In the genomic region with DNA sequence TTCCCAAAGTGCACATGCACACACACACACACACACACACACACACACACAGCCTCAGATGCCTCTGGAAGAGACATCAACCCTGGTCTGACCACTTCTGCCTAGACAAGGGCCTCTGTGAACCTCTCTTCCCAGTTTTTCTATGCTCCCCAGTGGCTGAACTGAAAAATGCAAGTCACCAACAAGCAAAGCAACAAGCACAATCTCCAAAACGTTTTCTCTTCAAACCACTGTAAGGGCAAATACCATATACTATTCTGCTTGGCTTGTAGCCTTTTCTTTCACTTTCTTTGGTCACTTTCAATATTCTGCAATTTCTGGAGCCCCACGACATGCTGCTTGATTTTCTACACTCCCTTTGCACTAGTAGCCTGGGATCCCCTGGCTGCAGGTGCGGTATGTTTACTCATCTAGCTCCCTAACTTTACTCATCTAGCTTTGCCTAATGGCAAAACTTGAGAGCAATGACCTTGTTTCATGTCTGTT, we compare ENCODE assay signal across 9 cellular contexts.
DNase-seq lines count a peak whose midpoint lies in the region; ATAC-seq and TF ChIP-seq lines count a peak whose summit lies in the region.
"Had no signal": no experiment of that assay in that cellular context is flagged by ENCODE, and none has a peak within 500 bp of the region (broad histone marks: within the 10 kb centered on the region; RNA-seq: fewer than 3 reads in every experiment).

No MANE protein-coding gene starts in this region.

- intact Hi-C loops in Calu3 (cut with micrococcal nuclease; ENCODE audit: unreplicated experiment), result no loop called here

- H3K9ac ChIP-seq in skeletal muscle tissue (ENCODE audit: low read depth in 1 of 3, low read length in 3 of 3), result no peak overlapping the region

- no peak overlapping the region for H3K27ac Mint-ChIP-seq in Calu3 (ENCODE audit: unreplicated experiment)
- H3K27ac Mint-ChIP-seq: naive B cell had no signal

- H3K27me3 Mint-ChIP-seq in Calu3 (ENCODE audit: unreplicated experiment), result no peaks in the 10 kb centered on the region
- H3K27me3 Mint-ChIP-seq: naive B cell had no signal

- CTCF ChIA-PET in Calu3 (lab: Charles Lee), result interaction anchor here (0.6 to 1.6 kb wide), 5 partner anchors 35 to 88 kb away, joined by 3 to 8 read pairs (median 4); no protein-coding TSS in a partner anchor

- H3K9me3 ChIP-seq in skeletal muscle tissue (ENCODE audit: control insufficient read depth in 3 of 3, low read length in 3 of 3), result no peaks in the 10 kb centered on the region

- H3K4me3 Mint-ChIP-seq in Calu3 (ENCODE audit: low read depth, unreplicated experiment), result peak overlapping the region; percentile 0
- H3K4me3 Mint-ChIP-seq: naive B cell had no signal

- H3K27me3 ChIP-seq in skeletal muscle tissue (ENCODE audit: control insufficient read depth in 3 of 3, insufficient read depth in 3 of 3, low read length in 3 of 3), result no peaks in the 10 kb centered on the region

- peaks cover 44% of the 10 kb centered on the region for H3K4me1 Mint-ChIP-seq in Calu3 (ENCODE audit: low read depth, unreplicated experiment)
- H3K4me1 Mint-ChIP-seq: naive B cell had no signal

- H3K4me3 ChIP-seq in fibroblast of villous mesenchyme (ENCODE audit: low read depth, low read length) (no peak overlapping the region), skeletal muscle tissue (ENCODE audit: low read length in 3 of 3) (no peak overlapping the region)

- H3K36me3 ChIP-seq in skeletal muscle tissue (ENCODE audit: control insufficient read depth in 3 of 3, insufficient read depth in 3 of 3, low read length in 3 of 3), result peaks cover 0 to 2% (median 0%) of the 10 kb centered on the region in 3 donors

- peak; percentile 45 for ATAC-seq in GM19043 (IDR thresholded peaks at IDR 0.05; ENCODE audit: low read depth, unreplicated experiment)
- peak; percentile 43 for ATAC-seq in HG03139 (IDR thresholded peaks at IDR 0.05; ENCODE audit: unreplicated experiment)

- H3K36me3 Mint-ChIP-seq in Calu3 (ENCODE audit: insufficient read depth, unreplicated experiment), result peaks cover 5% of the 10 kb centered on the region
- H3K36me3 Mint-ChIP-seq: naive B cell had no signal

- DNase-seq in Calu3, result peak; percentile 48
- peak; percentile 81 for DNase-seq in RPMI8226
- peak; percentile 57 for DNase-seq in fibroblast of villous mesenchyme (ENCODE audit: low read depth)
- no peak for DNase-seq in activated CD4-positive, alpha-beta T cell treated with anti-CD3 and anti-CD28 coated beads, Interleukin-2, amount 50 U/mL, for 48 hours
- DNase-seq in effector CD4-positive, alpha-beta T cell, result no peak
- DNase-seq: naive B cell had no signal

- H3K4me1 ChIP-seq in skeletal muscle tissue (ENCODE audit: control insufficient read depth in 3 of 3, insufficient read depth in 3 of 3, low read length in 3 of 3), result peaks cover 27 to 46% (median 31%) of the 10 kb centered on the region in 3 donors

- no peaks in the 10 kb centered on the region for H3K9me3 Mint-ChIP-seq in Calu3 (ENCODE audit: low read depth, unreplicated experiment)

- peak overlapping the region; percentile 43 for H3K27ac ChIP-seq in skeletal muscle tissue (ENCODE audit: low read depth, low read length)

- no TSS peak for BruUV-seq in Calu3 (replicated peaks; lab: Mats Ljungman, UMichigan)

- TF ChIP-seq CTCF in Calu3 (IDR thresholded peaks at IDR 0.05; ENCODE audit: unreplicated experiment) (peak; percentile 54), fibroblast of villous mesenchyme (IDR thresholded peaks at IDR 0.05; ENCODE audit: insufficient read depth, low read depth, low read length) (peak; percentile 55)

Comparison
In these comparisons a context has a peak if more than half of its experiments do, and no peak if none do; other contexts are left out.
1. DNase-seq: peak in Calu3 (single experiment), RPMI8226 (single experiment) and fibroblast of villous mesenchyme (single experiment); none in activated CD4-positive, alpha-beta T cell treated with anti-CD3 and anti-CD28 coated beads, Interleukin-2, amount 50 U/mL, for 48 hours (0 of 2) and effector CD4-positive, alpha-beta T cell (single experiment).